1 cellular context compared by ENCODE assay signal in the genomic region with DNA sequence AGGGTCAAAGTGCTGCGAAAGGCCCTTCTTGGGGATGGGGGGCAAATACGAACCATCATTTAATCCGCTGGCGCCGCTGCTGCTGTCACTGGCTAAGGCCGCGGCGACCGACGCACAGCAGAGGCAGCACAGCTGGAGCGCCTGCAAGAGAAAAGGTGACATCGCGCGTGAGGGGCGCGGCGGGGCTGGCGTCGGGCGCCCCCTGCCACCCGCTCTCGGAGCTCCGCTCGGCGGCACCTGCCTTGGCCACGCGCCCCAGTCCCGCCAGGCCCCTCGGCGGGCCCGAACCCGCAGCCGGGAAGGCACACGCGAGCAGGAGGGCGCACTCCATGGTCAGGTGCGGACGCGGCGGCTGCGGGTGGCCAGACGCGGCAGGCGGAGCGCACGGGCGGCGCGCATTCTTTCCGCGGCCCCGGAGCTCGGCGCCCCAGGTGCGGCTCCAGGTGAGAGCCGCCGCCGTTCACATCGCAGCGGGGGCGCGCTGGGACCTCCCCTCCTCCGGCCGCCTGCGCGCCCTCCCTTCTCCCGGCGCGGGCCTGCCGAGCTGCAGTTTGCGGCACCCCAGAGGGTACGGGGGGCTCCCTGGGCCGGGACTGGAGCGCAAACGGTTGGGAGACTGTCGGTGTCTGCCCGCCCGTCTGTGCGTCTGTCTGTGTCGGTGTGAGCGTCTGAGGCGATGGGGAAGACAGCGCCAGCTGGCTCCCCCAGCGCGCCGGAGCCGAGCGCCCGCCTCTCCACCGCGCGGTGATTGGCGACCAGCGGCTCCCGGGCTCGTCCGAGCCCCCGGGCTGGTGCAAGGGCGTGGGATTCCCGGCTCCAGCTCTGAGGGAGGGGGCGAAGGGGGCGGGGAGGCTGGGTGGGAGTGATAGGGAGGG.
TF ChIP-seq lines count a peak whose summit lies in the region.

A gene with protein sequence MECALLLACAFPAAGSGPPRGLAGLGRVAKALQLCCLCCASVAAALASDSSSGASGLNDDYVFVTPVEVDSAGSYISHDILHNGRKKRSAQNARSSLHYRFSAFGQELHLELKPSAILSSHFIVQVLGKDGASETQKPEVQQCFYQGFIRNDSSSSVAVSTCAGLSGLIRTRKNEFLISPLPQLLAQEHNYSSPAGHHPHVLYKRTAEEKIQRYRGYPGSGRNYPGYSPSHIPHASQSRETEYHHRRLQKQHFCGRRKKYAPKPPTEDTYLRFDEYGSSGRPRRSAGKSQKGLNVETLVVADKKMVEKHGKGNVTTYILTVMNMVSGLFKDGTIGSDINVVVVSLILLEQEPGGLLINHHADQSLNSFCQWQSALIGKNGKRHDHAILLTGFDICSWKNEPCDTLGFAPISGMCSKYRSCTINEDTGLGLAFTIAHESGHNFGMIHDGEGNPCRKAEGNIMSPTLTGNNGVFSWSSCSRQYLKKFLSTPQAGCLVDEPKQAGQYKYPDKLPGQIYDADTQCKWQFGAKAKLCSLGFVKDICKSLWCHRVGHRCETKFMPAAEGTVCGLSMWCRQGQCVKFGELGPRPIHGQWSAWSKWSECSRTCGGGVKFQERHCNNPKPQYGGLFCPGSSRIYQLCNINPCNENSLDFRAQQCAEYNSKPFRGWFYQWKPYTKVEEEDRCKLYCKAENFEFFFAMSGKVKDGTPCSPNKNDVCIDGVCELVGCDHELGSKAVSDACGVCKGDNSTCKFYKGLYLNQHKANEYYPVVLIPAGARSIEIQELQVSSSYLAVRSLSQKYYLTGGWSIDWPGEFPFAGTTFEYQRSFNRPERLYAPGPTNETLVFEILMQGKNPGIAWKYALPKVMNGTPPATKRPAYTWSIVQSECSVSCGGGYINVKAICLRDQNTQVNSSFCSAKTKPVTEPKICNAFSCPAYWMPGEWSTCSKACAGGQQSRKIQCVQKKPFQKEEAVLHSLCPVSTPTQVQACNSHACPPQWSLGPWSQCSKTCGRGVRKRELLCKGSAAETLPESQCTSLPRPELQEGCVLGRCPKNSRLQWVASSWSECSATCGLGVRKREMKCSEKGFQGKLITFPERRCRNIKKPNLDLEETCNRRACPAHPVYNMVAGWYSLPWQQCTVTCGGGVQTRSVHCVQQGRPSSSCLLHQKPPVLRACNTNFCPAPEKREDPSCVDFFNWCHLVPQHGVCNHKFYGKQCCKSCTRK (N-terminal part only) (minus strand): TSS at position 670 of the 875 bp plus-strand sequence. CDS start 339 bp downstream, at position 331.

TF ChIP-seq in HEK293, 187 proteins besides CTCF, POLR2A, EP300 and RAD21 (continued from another document):
- TF ChIP-seq, protein P1, sequence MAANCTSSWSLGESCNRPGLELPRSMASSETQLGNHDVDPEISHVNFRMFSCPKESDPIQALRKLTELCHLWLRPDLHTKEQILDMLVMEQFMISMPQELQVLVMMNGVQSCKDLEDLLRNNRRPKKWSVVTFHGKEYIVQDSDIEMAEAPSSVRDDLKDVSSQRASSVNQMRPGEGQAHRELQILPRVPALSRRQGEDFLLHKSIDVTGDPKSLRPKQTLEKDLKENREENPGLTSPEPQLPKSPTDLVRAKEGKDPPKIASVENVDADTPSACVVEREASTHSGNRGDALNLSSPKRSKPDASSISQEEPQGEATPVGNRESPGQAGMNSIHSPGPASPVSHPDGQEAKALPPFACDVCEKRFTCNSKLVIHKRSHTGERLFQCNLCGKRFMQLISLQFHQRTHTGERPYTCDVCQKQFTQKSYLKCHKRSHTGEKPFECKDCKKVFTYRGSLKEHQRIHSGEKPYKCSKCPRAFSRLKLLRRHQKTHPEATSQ (tag by site-specific recombination; IDR thresholded peaks at IDR 0.05) = no peak
- TF ChIP-seq ZNF248 (tag by site-specific recombination; IDR thresholded peaks at IDR 0.05) (no peak), ZNF530 (tag by site-specific recombination; IDR thresholded peaks at IDR 0.05; ENCODE audit: low read depth) (no peak), ZNF48 (tag by site-specific recombination; IDR thresholded peaks at IDR 0.05) (no peak), ZNF354C (tag by site-specific recombination; IDR thresholded peaks at IDR 0.05; ENCODE audit: borderline replicate concordance, low read depth) (no peak)
- TF ChIP-seq, protein P2, sequence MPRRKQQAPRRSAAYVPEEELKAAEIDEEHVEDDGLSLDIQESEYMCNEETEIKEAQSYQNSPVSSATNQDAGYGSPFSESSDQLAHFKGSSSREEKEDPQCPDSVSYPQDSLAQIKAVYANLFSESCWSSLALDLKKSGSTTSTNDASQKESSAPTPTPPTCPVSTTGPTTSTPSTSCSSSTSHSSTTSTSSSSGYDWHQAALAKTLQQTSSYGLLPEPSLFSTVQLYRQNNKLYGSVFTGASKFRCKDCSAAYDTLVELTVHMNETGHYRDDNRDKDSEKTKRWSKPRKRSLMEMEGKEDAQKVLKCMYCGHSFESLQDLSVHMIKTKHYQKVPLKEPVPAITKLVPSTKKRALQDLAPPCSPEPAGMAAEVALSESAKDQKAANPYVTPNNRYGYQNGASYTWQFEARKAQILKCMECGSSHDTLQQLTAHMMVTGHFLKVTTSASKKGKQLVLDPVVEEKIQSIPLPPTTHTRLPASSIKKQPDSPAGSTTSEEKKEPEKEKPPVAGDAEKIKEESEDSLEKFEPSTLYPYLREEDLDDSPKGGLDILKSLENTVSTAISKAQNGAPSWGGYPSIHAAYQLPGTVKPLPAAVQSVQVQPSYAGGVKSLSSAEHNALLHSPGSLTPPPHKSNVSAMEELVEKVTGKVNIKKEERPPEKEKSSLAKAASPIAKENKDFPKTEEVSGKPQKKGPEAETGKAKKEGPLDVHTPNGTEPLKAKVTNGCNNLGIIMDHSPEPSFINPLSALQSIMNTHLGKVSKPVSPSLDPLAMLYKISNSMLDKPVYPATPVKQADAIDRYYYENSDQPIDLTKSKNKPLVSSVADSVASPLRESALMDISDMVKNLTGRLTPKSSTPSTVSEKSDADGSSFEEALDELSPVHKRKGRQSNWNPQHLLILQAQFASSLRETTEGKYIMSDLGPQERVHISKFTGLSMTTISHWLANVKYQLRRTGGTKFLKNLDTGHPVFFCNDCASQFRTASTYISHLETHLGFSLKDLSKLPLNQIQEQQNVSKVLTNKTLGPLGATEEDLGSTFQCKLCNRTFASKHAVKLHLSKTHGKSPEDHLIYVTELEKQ (tag by site-specific recombination; IDR thresholded peaks at IDR 0.05; ENCODE audit: borderline replicate concordance) = no peak
